In the genomic region with DNA sequence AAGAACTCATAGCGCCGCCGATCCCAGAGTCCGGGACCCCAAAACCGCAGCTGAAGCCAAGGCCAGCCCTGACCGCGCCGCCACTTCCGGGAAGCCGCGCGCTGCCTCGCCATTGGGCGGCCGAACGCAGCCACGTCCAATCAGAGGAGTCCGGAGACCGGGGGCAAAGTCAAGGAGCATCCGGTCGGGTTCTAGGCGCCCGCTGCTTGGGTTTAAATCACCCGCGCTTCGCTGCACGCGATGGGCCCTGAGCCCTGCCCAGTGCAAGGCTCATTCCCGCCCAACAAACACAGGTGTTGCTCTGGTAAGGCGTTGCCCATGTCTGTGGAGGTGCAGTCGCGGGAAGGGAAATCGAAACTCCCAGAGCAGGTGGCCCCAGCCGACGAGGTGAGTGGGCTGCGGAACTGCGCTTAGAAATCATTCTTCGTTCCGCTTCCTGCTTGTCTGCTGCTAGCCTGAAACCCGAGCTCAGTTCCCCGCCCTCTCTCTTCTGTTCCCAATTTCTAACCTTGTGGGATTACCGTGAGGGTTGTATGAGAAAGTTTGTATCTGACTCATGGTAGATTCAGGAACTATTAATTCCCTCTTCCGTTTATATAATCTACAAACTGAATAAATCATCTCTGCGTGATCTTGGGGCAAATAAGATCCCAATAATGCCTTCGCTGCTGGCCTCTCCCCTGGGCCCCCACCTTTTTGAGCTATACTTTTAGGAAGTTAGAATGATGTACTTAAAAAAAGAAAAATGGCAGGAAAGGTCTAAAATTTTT, we compare ENCODE assay signal across 8 cellular contexts. TPM values are rescaled to one million over a fixed set of nuclear protein-coding genes. Genes with fewer than 3 reads are reported as not detected.
DNase-seq lines count a peak whose midpoint lies in the region; ATAC-seq and TF ChIP-seq lines count a peak whose summit lies in the region.

TSS of gene DCLRE1C (minus strand) at position 96 of the 770 bp plus-strand sequence. CDS start at position 10, 86 bp downstream.

- peak within 1 kb of the TSS; percentile 72 for H3K4me3 ChIP-seq in epithelial cell of esophagus (ENCODE audit: low read length)
- H3K4me3 ChIP-seq in mucosa of descending colon: peak within 1 kb of the TSS; percentile 33

- ATAC-seq in GM21619 (IDR thresholded peaks at IDR 0.05; ENCODE audit: unreplicated experiment) (peak; percentile 68), mucosa of descending colon (peak; percentile 96)

- TF ChIP-seq CTCF in epithelial cell of esophagus (IDR thresholded peaks at IDR 0.05; ENCODE audit: insufficient read depth, low read depth, low read length, missing control alignments) (no peak), mucosa of descending colon (IDR thresholded peaks at IDR 0.05) (no peak)

- DNase-seq in DMS153 treated with DMSO at 0.1 percent for 48 hours (lab: John Stamatoyannopoulos, UW; ENCODE audit: unreplicated experiment) (peak; percentile 48), OCI-M2 (lab: John Stamatoyannopoulos, UW; ENCODE audit: unreplicated experiment) (peak; percentile 69), activated T-cell treated with anti-CD3 and anti-CD28 coated beads for 4 hours (peak; percentile 76), epithelial cell of esophagus (ENCODE audit: low read depth) (peak; percentile 94), mucosa of descending colon (peak; percentile 94 to 97 (median 96))
- DNase-seq in stimulated activated CD8-positive, alpha-beta memory T cell treated with anti-CD3 and anti-CD28 coated beads, Interleukin-4, amount 100 ng/mL, for 1 hour (ENCODE audit: low read depth in 2 of 2, low spot score in 1 of 2): peak; percentile 70 to 78

- intact Hi-C loops in mucosa of descending colon (cut with DNase I, micrococcal nuclease): loop anchor here in 1 of 2 donors (10.0 kb wide), 1 partner anchor 151 kb away; no protein-coding TSS in a partner anchor

- no peak; the same call in 1 of the 2 replicates for TF ChIP-seq RAD21 in Ishikawa (IDR thresholded peaks at IDR 0.05; ENCODE audit: low read depth)

- H3K36me3 ChIP-seq in mucosa of descending colon (ENCODE audit: low read depth): no peaks in the 10 kb centered on the region

- H3K4me1 ChIP-seq in mucosa of descending colon (ENCODE audit: low read depth): peaks cover 14% of the 10 kb centered on the region

- TF ChIP-seq EP300 in Ishikawa (IDR thresholded peaks at IDR 0.05; ENCODE audit: borderline replicate concordance): 0 out of 2 replicates have a peak, but pooled peaks have one; percentile 26

- no peaks in the 10 kb centered on the region for H3K9me3 ChIP-seq in mucosa of descending colon

TF ChIP-seq in Ishikawa, 13 proteins besides CTCF, POLR2A, EP300 and RAD21:
- TF ChIP-seq TEAD4 (IDR thresholded peaks at IDR 0.05) (no peak), EGR1 (IDR thresholded peaks at IDR 0.05) (0 out of 2 replicates have a peak, but pooled peaks have one; percentile 27), CREB1 (IDR thresholded peaks at IDR 0.05; ENCODE audit: low read depth) (no peak), TAF1 (IDR thresholded peaks at IDR 0.05; ENCODE audit: low read depth) (0 out of 2 replicates have a peak, but pooled peaks have one; percentile 40), NFIC (IDR thresholded peaks at IDR 0.05) (peak; percentile 33; the same call in 1 of the 2 replicates), CEBPB (IDR thresholded peaks at IDR 0.05) (no peak), TCF12 (IDR thresholded peaks at IDR 0.05; ENCODE audit: low read depth) (peak; percentile 71), FOXM1 (IDR thresholded peaks at IDR 0.05; ENCODE audit: borderline replicate concordance, low read depth) (peak; percentile 83; the same call in 1 of the 2 replicates), ZBTB7A (IDR thresholded peaks at IDR 0.05; ENCODE audit: low read depth) (no peak), YY1 (IDR thresholded peaks at IDR 0.05; ENCODE audit: low read depth) (0 out of 2 replicates have a peak, but pooled peaks have one; percentile 23)
- TF ChIP-seq, protein P1, sequence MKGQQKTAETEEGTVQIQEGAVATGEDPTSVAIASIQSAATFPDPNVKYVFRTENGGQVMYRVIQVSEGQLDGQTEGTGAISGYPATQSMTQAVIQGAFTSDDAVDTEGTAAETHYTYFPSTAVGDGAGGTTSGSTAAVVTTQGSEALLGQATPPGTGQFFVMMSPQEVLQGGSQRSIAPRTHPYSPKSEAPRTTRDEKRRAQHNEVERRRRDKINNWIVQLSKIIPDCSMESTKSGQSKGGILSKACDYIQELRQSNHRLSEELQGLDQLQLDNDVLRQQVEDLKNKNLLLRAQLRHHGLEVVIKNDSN (IDR thresholded peaks at IDR 0.05): peak; percentile 24; the same call in 1 of the 2 replicates
- TF ChIP-seq, protein P2, sequence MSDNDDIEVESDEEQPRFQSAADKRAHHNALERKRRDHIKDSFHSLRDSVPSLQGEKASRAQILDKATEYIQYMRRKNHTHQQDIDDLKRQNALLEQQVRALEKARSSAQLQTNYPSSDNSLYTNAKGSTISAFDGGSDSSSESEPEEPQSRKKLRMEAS (IDR thresholded peaks at IDR 0.05): peak; percentile 98

RNA-seq across cellular contexts. Expression of gene DCLRE1C, which starts in this region (rescaled TPM):
- 10 to 100 TPM; 10.2 to 15.6 (median 12.4) TPM for total RNA-seq in mucosa of descending colon

Comparison
In these comparisons a context has a peak if more than half of its experiments do, and no peak if none do; other contexts are left out.
1. Peak in every context shown above with its lines: DNase-seq, ATAC-seq and H3K4me3 ChIP-seq.